In genomic region chr10:111956841-111957240, GRCh38 we compare ENCODE assay signal across 35 cellular contexts.
"Had no signal": no experiment of that assay in that cellular context is flagged by ENCODE, and none has a peak within 500 bp of the region (broad histone marks: within the 10 kb centered on the region; RNA-seq: fewer than 3 reads in every experiment).

No MANE protein-coding gene starts in this region.

- H3K27ac ChIP-seq: adrenal gland, body of pancreas, brain microvascular endothelial cell, breast epithelium, VCaP had no signal

- H3K4me1 ChIP-seq: adrenal gland, body of pancreas, breast epithelium had no signal

- H3K27me3 ChIP-seq: adrenal gland, body of pancreas, brain microvascular endothelial cell, breast epithelium had no signal

- H3K36me3 ChIP-seq: adrenal gland, brain microvascular endothelial cell, breast epithelium had no signal

- DNase-seq: activated B cell treated with CpG ODN at 0.5 μM for 24 hours; activated CD4-positive, alpha-beta memory T cell treated with anti-CD3 and anti-CD28 coated beads for 36 hours; activated CD4-positive, alpha-beta T cell treated with anti-CD3 and anti-CD28 coated beads for 4 hours; activated CD4-positive, alpha-beta T cell treated with anti-CD3 and anti-CD28 coated beads, Interleukin-2, amount 10 ng/mL, durations not matched to agents 24 days and 14 days; activated CD4-positive, alpha-beta T cell treated with anti-CD3 and anti-CD28 coated beads, Interleukin-2, amount 50 U/mL, for 1 hour; activated CD4-positive, alpha-beta T cell treated with anti-CD3 and anti-CD28 coated beads, Interleukin-2, amount 50 U/mL, for 4 hours; activated CD4-positive, CD25-positive, alpha-beta regulatory T cell treated with anti-CD3 and anti-CD28 coated beads, Interleukin-2, amount 50 U/mL, for 72 hours; activated CD8-positive, alpha-beta memory T cell treated with anti-CD3 and anti-CD28 coated beads, Interleukin-2, amount 50 U/mL, for 4 hours; activated CD8-positive, alpha-beta T cell treated with anti-CD3 and anti-CD28 coated beads for 36 hours; activated effector memory CD4-positive, alpha-beta T cell treated with anti-CD3 and anti-CD28 coated beads, Interleukin-2, amount 50 U/mL, for 16 hours; activated gamma-delta T cell treated with Interleukin-2 at 50 U/mL for 16 hours; activated naive CD4-positive, alpha-beta T cell; activated naive CD4-positive, alpha-beta T cell treated with anti-CD3 and anti-CD28 coated beads for 36 hours; activated naive CD4-positive, alpha-beta T cell treated with anti-CD3 and anti-CD28 coated beads, Interleukin-2, amount 50 U/mL, for 16 hours; activated naive CD8-positive, alpha-beta T cell treated with anti-CD3 and anti-CD28 coated beads for 36 hours; activated T-cell treated with anti-CD3 and anti-CD28 coated beads for 4 hours; activated T-cell treated with anti-CD3 and anti-CD28 coated beads, Interleukin-2, amount 50 U/mL, for 1 hour; activated T-cell treated with anti-CD3 and anti-CD28 coated beads, Interleukin-2, amount 50 U/mL, for 4 hours; activated T-cell treated with anti-CD3 and anti-CD28 coated beads, Interleukin-2, amount 50 U/mL, for 72 hours; adrenal gland; amniotic stem cell; aorta; body of pancreas; brain microvascular endothelial cell; central memory CD4-positive, alpha-beta T cell; T-helper 2 cell; T-helper 9 cell had no signal

- H3K9me3 ChIP-seq: adrenal gland, body of pancreas had no signal

- H3K4me3 Mint-ChIP-seq: activated B cell treated with CpG ODN at 0.5 μM for 24 hours; activated CD4-positive, alpha-beta memory T cell treated with anti-CD3 and anti-CD28 coated beads for 36 hours; activated CD4-positive, alpha-beta T cell treated with anti-CD3 and anti-CD28 coated beads, Interleukin-2, amount 10 ng/mL, durations not matched to agents 24 days and 14 days; activated CD8-positive, alpha-beta T cell treated with anti-CD3 and anti-CD28 coated beads for 36 hours; activated naive CD4-positive, alpha-beta T cell treated with anti-CD3 and anti-CD28 coated beads for 36 hours; activated naive CD8-positive, alpha-beta T cell treated with anti-CD3 and anti-CD28 coated beads for 36 hours; activated T-cell treated with anti-CD3 and anti-CD28 coated beads, Interleukin-2, amount 50 U/mL, for 4 hours; activated T-cell treated with anti-CD3 and anti-CD28 coated beads, Interleukin-2, amount 50 U/mL, for 72 hours; activated T-helper 1 cell treated with anti-CD3 and anti-CD28 coated beads, Interleukin-12 subunit alpha, Interleukin-12 subunit beta, Interleukin-2, Interleukin-4 antibody, amounts not matched to agents 30 ng/mL and 10 ng/mL and 1 ng/mL, durations not matched to agents 14 hours and 24 hours and 36 hours; activated T-helper 17 cell treated with anti-CD3 and anti-CD28 coated beads, Interleukin-2, amount 50 U/mL, for 72 hours; T-helper 2 cell treated with Interferon-gamma antibody and Interleukin-4, amounts not matched to agents 5 μg/mL and 100 μg/mL, for 36 hours had no signal

- FAIRE-seq: astrocyte, TTC549 had no signal

- H3K4me1 Mint-ChIP-seq: activated B cell treated with CpG ODN at 0.5 μM for 24 hours; activated CD4-positive, alpha-beta T cell treated with anti-CD3 and anti-CD28 coated beads, Interleukin-2, amount 10 ng/mL, durations not matched to agents 24 days and 14 days; activated naive CD8-positive, alpha-beta T cell treated with anti-CD3 and anti-CD28 coated beads for 36 hours; activated T-helper 17 cell treated with anti-CD3 and anti-CD28 coated beads, Interleukin-2, amount 50 U/mL, for 72 hours had no signal

- ATAC-seq: activated CD8-positive, alpha-beta T cell treated with anti-CD3 and anti-CD28 coated beads for 36 hours; activated naive CD4-positive, alpha-beta T cell treated with anti-CD3 and anti-CD28 coated beads, Interleukin-2, amount 50 U/mL, for 72 hours; activated T-cell treated with anti-CD3 and anti-CD28 coated beads, Interleukin-2, amount 50 U/mL, for 4 hours; activated T-cell treated with anti-CD3 and anti-CD28 coated beads, Interleukin-2, amount 50 U/mL, for 72 hours; activated T-helper 17 cell treated with anti-CD3 and anti-CD28 coated beads, Interleukin-2, amount 50 U/mL, for 72 hours; body of pancreas had no signal

- H3K27me3 Mint-ChIP-seq: activated B cell treated with CpG ODN at 0.5 μM for 24 hours; activated CD4-positive, alpha-beta memory T cell treated with anti-CD3 and anti-CD28 coated beads for 36 hours; activated CD4-positive, alpha-beta T cell treated with anti-CD3 and anti-CD28 coated beads, Interleukin-2, amount 10 ng/mL, durations not matched to agents 24 days and 14 days; activated CD8-positive, alpha-beta T cell treated with anti-CD3 and anti-CD28 coated beads for 36 hours; activated naive CD8-positive, alpha-beta T cell treated with anti-CD3 and anti-CD28 coated beads for 36 hours had no signal

- H3K27ac Mint-ChIP-seq: activated B cell treated with CpG ODN at 0.5 μM for 24 hours; activated CD4-positive, alpha-beta memory T cell treated with anti-CD3 and anti-CD28 coated beads for 36 hours; activated CD4-positive, alpha-beta T cell treated with anti-CD3 and anti-CD28 coated beads, Interleukin-2, amount 10 ng/mL, durations not matched to agents 24 days and 14 days; activated CD8-positive, alpha-beta T cell treated with anti-CD3 and anti-CD28 coated beads for 36 hours; activated naive CD4-positive, alpha-beta T cell treated with anti-CD3 and anti-CD28 coated beads for 36 hours; activated naive CD4-positive, alpha-beta T cell treated with anti-CD3 and anti-CD28 coated beads, Interleukin-2, amount 50 U/mL, for 72 hours; activated naive CD8-positive, alpha-beta T cell treated with anti-CD3 and anti-CD28 coated beads for 36 hours; activated T-cell treated with anti-CD3 and anti-CD28 coated beads, Interleukin-2, amount 50 U/mL, for 72 hours; activated T-helper 1 cell treated with anti-CD3 and anti-CD28 coated beads, Interleukin-12 subunit alpha, Interleukin-12 subunit beta, Interleukin-2, Interleukin-4 antibody, amounts not matched to agents 30 ng/mL and 10 ng/mL and 1 ng/mL, durations not matched to agents 14 hours and 24 hours and 36 hours; activated T-helper 17 cell treated with anti-CD3 and anti-CD28 coated beads, Interleukin-2, amount 50 U/mL, for 72 hours; T-helper 2 cell treated with Interferon-gamma antibody and Interleukin-4, amounts not matched to agents 5 μg/mL and 100 μg/mL, for 36 hours had no signal

- H3K4me3 ChIP-seq: adrenal gland, body of pancreas, breast epithelium had no signal
